ENCODE assay signal across 14 cellular contexts in the genomic region with DNA sequence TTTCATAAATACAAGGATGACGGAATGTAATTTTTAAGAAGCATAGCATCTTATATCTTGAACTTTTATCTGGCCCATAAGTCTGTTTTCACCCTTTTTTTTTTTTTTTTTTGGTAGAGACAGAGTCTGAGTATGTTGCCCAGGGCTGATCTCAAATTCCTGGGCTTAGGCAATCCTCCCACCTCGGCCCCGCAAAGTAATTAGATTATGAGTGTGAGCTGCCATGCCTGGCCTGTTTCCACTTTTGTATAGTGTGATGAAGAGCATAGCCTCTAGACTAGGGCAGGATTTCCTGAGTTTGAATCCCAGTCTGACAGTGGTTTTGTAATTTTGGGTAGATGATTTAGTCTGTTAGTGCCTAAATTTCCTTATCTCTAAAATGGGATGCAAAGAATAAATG. TPM values are rescaled to one million over a fixed set of nuclear protein-coding genes. Genes with fewer than 3 reads are reported as not detected.
DNase-seq lines count a peak whose midpoint lies in the region; ATAC-seq and TF ChIP-seq lines count a peak whose summit lies in the region.
"Had no signal": no experiment of that assay in that cellular context is flagged by ENCODE, and none has a peak within 500 bp of the region (broad histone marks: within the 10 kb centered on the region; RNA-seq: fewer than 3 reads in every experiment).

No MANE protein-coding gene starts in this region.

- ATAC-seq in T-cell (replicated peaks in 1 of 4) (no peak), GM21515 (IDR thresholded peaks at IDR 0.05; ENCODE audit: unreplicated experiment) (no peak)
- ATAC-seq: activated T-cell treated with anti-CD3 and anti-CD28 coated beads, Interleukin-2, amount 50 U/mL, for 4 hours had no signal

- H4K20me1 ChIP-seq in smooth muscle cell (ENCODE audit: low read depth) = peaks cover 20% of the 10 kb centered on the region

- H3K27me3 Mint-ChIP-seq in T-cell = no peaks in the 10 kb centered on the region
- H3K27me3 Mint-ChIP-seq: brain had no signal

- no peak overlapping the region for H3K27ac ChIP-seq in cardiac muscle cell
- peak overlapping the region; percentile 90 for H3K27ac ChIP-seq in smooth muscle cell (ENCODE audit: low read depth)
- H3K27ac ChIP-seq: transverse colon had no signal

- peak overlapping the region in 1 of 3 donors; percentile 34 for H3K4me3 Mint-ChIP-seq in T-cell
- H3K4me3 Mint-ChIP-seq: activated T-cell treated with anti-CD3 and anti-CD28 coated beads, Interleukin-2, amount 50 U/mL, for 4 hours had no signal

- peaks cover 36% of the 10 kb centered on the region for H3K4me1 ChIP-seq in cardiac muscle cell (ENCODE audit: low read depth)
- H3K4me1 ChIP-seq in smooth muscle cell (ENCODE audit: low read depth) = peaks cover 42% of the 10 kb centered on the region

- 2% methylated on average over 3 of the region's 3 CpGs for WGBS in smooth muscle cell (ENCODE audit: low lambda C conversion rate)

- H3K79me2 ChIP-seq in smooth muscle cell (ENCODE audit: low read depth) = peaks cover 92% of the 10 kb centered on the region

- H3K9me3 ChIP-seq in cardiac muscle cell (ENCODE audit: low read depth) (no peaks in the 10 kb centered on the region), smooth muscle cell (replicated peaks; ENCODE audit: low read depth) (no peaks in the 10 kb centered on the region)
- H3K9me3 ChIP-seq: transverse colon had no signal

- peaks cover 80 to 87% (median 86%) of the 10 kb centered on the region in 3 donors for H3K4me1 Mint-ChIP-seq in T-cell

- H3K4me2 ChIP-seq in smooth muscle cell = peak overlapping the region; percentile 72

- peak; percentile 18 to 83 for DNase-seq in cardiac muscle cell (ENCODE audit: low read depth in 1 of 2, low spot score in 1 of 2)
- no peak for DNase-seq in cardiac septum (ENCODE audit: low spot score)
- no peak for DNase-seq in T-cell
- DNase-seq in fibroblast of pulmonary artery (ENCODE audit: low read depth) = peak; percentile 60
- no peak for DNase-seq in smooth muscle cell (lab: John Stamatoyannopoulos, UW; ENCODE audit: unreplicated experiment)
- DNase-seq in activated T-cell treated with anti-CD3 and anti-CD28 coated beads, Interleukin-2, amount 50 U/mL, for 48 hours = no peak
- DNase-seq in NCI-H146 (lab: John Stamatoyannopoulos, UW) = no peak
- DNase-seq: activated T-cell treated with anti-CD3 and anti-CD28 coated beads, Interleukin-2, amount 50 U/mL, for 4 hours; DMS 273 treated with DMSO at 0.1 percent for 48 hours; midbrain; NCI-H2081; transverse colon had no signal

- H3K36me3 ChIP-seq in cardiac muscle cell (no peaks in the 10 kb centered on the region), smooth muscle cell (ENCODE audit: low read depth) (no peaks in the 10 kb centered on the region)
- H3K36me3 ChIP-seq: transverse colon had no signal

- no peak overlapping the region for H3K4me3 ChIP-seq in cardiac muscle cell
- no peak overlapping the region for H3K4me3 ChIP-seq in fibroblast of pulmonary artery (replicated peaks; ENCODE audit: low read depth, low read length)
- H3K4me3 ChIP-seq in smooth muscle cell = peak overlapping the region; percentile 18
- H3K4me3 ChIP-seq: transverse colon had no signal

- POLR2A ChIA-PET in T-cell (lab: Charles Lee) = interaction anchor here (0.6 to 6.3 kb wide), 6 partner anchors 11 to 92 kb away, joined by 3 to 76 read pairs (median 5); partner anchors contain the start of gene STIM2 (in 1 of the 2)

- intact Hi-C loops in cardiac septum (cut with DNase I) = no loop called here

- CTCF ChIA-PET in T-cell (lab: Charles Lee) = interaction anchor here in 1 of 2 donors (0.9 to 2.8 kb wide), 2 partner anchors 15 to 21 kb away, joined by 4 to 27 read pairs; no protein-coding TSS in a partner anchor

- no peaks in the 10 kb centered on the region for H3K9me3 Mint-ChIP-seq in T-cell
- H3K9me3 Mint-ChIP-seq: activated T-cell treated with anti-CD3 and anti-CD28 coated beads, Interleukin-2, amount 50 U/mL, for 4 hours had no signal

- peaks cover 7% of the 10 kb centered on the region for H3K36me3 Mint-ChIP-seq in T-cell

- TF ChIP-seq CTCF in cardiac muscle cell (IDR thresholded peaks at IDR 0.05; ENCODE audit: low read depth, low read length) = no peak
- no peak for TF ChIP-seq CTCF in fibroblast of pulmonary artery (IDR thresholded peaks at IDR 0.05; ENCODE audit: low read length, missing control alignments)
- no peak for TF ChIP-seq CTCF in smooth muscle cell (IDR thresholded peaks at IDR 0.05; ENCODE audit: borderline replicate concordance, insufficient read depth, poor library complexity, severe bottlenecking)

- H3K27me3 ChIP-seq in cardiac muscle cell (no peaks in the 10 kb centered on the region), smooth muscle cell (ENCODE audit: low read depth) (no peaks in the 10 kb centered on the region)
- H3K27me3 ChIP-seq: transverse colon had no signal

- peaks cover 4% of the 10 kb centered on the region for H3F3A ChIP-seq in smooth muscle cell (ENCODE audit: low read depth)

- H3K9ac ChIP-seq in smooth muscle cell (ENCODE audit: low read depth) = peak overlapping the region; percentile 70

- peak overlapping the region; percentile 52 to 69 for H3K27ac Mint-ChIP-seq in T-cell

- H2AFZ ChIP-seq in smooth muscle cell (ENCODE audit: low read depth) = no peak overlapping the region

RNA-seq across cellular contexts. Expression of gene STIM2, which starts 11.0 kb away (rescaled TPM):
- total RNA-seq in cardiac muscle cell = 25.9 and 33.9 TPM in 2 replicates
- polyA plus RNA-seq in cardiac muscle cell = 27.3 and 35.2 TPM in 2 replicates
- 10.1 TPM for total RNA-seq in cardiac septum
- total RNA-seq in T-cell = 10 to 100 TPM; 67.9 to 98.7 (median 75.2) TPM
- 69.0 and 77.1 TPM in 2 replicates for total RNA-seq in smooth muscle cell
- polyA plus RNA-seq in smooth muscle cell = 31.0 and 31.3 TPM in 2 replicates

Comparison
In these comparisons a context has a peak if more than half of its experiments do, and no peak if none do; other contexts are left out.
1. DNase-seq: peak in cardiac muscle cell (2 of 2) and fibroblast of pulmonary artery (single experiment); none in cardiac septum (single experiment), T-cell (0 of 34), smooth muscle cell (single experiment), activated T-cell treated with anti-CD3 and anti-CD28 coated beads, Interleukin-2, amount 50 U/mL, for 48 hours (0 of 2) and NCI-H146 (single experiment).